In the genomic region with DNA sequence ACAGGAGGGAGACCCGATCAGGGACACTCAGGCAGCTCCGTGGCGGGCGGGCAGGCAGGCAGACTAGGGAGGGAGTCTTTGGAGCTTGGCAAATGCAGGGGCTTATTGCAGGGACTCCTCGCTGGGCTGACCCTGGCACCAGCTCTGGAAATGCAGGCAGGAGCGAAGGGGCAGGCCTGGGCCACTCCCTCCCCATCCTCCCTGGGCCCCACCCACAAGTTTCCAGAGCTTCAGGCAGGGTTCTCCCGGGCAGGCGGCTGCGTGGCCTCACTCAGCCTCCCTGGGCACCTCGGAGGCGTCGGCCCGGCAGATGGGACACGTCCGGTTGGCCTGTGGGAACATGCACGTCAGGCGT, we compare ENCODE assay signal across 1 cellular context.
TF ChIP-seq lines count a peak whose summit lies in the region.

No MANE protein-coding gene starts in this region.

TF ChIP-seq in HepG2, 621 proteins besides CTCF, POLR2A, EP300 and RAD21:
- TF ChIP-seq PAX8 (CRISPR knock-in tag; IDR thresholded peaks at IDR 0.05; ENCODE audit: borderline replicate concordance): no peak
- 0 out of 2 replicates have a peak, but pooled peaks have one; percentile 5 for TF ChIP-seq HNRNPL (IDR thresholded peaks at IDR 0.05; ENCODE audit: low read depth, low read length)
- peak; percentile 15 for TF ChIP-seq AGO2 (optimal IDR thresholded peaks at IDR 0.05; ENCODE audit: low read depth, low read length)
TF ChIP-seq in HepG2: peak in this region for 2.
